In the genomic region with DNA sequence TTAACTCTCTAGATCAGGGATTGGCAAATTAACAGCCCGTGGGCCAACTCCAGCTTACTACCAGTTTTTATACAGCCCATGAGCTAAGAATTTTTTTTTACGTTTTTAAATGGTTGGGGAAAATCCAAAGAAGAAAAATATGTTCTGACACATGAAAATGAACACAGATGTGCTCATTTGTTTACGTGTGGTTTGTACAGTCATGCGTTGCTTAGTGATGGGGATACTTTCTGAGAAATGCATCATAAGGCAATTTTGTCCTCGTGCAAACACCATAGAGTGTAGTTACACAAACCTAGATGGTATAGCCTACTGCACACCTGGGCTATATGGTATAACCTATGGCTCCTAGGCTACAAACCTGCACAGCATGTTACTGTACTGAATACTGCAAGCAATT, we compare ENCODE assay signal across 9 cellular contexts. TPM values are rescaled to one million over a fixed set of nuclear protein-coding genes. Genes with fewer than 3 reads are reported as not detected.
DNase-seq lines count a peak whose midpoint lies in the region; ATAC-seq and FAIRE-seq lines count a peak whose summit lies in the region.
"Had no signal": no experiment of that assay in that cellular context is flagged by ENCODE, and none has a peak within 500 bp of the region (broad histone marks: within the 10 kb centered on the region; RNA-seq: fewer than 3 reads in every experiment).

No MANE protein-coding gene starts in this region.

- H3K27me3 Mint-ChIP-seq in T-helper 2 cell treated with Interferon-gamma antibody and Interleukin-4, amounts not matched to agents 5 μg/mL and 100 μg/mL, for 36 hours (ENCODE audit: low read depth), result no peaks in the 10 kb centered on the region
- H3K27me3 Mint-ChIP-seq in naive thymus-derived CD4-positive, alpha-beta T cell, result peaks cover 0 to 2% (median 0%) of the 10 kb centered on the region in 5 donors

- H3K4me3 Mint-ChIP-seq in T-helper 2 cell treated with Interferon-gamma antibody and Interleukin-4, amounts not matched to agents 5 μg/mL and 100 μg/mL, for 36 hours, result no peak overlapping the region
- no peak overlapping the region for H3K4me3 Mint-ChIP-seq in naive thymus-derived CD4-positive, alpha-beta T cell
- H3K4me3 Mint-ChIP-seq: activated naive CD8-positive, alpha-beta T cell treated with anti-CD3 and anti-CD28 coated beads, Interleukin-2, amount 10 ng/mL, durations not matched to agents 7 days and 5 days had no signal

- no peak for FAIRE-seq in HTR-8/SVneo (lab: Jason Lieb, UNC)

- no peaks in the 10 kb centered on the region for H3K27me3 ChIP-seq in naive thymus-derived CD4-positive, alpha-beta T cell (ENCODE audit: control insufficient read depth in 2 of 2, insufficient read depth in 2 of 2, low read length in 2 of 2)

- ATAC-seq in GM18858 (IDR thresholded peaks at IDR 0.05; ENCODE audit: unreplicated experiment) (peak; percentile 89), HG02763 (IDR thresholded peaks at IDR 0.05; ENCODE audit: unreplicated experiment) (peak; percentile 57)
- peak; percentile 38 for ATAC-seq in naive thymus-derived CD4-positive, alpha-beta T cell

- peaks cover 42% of the 10 kb centered on the region for H3K4me1 Mint-ChIP-seq in T-helper 2 cell treated with Interferon-gamma antibody and Interleukin-4, amounts not matched to agents 5 μg/mL and 100 μg/mL, for 36 hours (ENCODE audit: low read depth)
- peaks cover 0 to 30% (median 0%) of the 10 kb centered on the region in 7 donors for H3K4me1 Mint-ChIP-seq in naive thymus-derived CD4-positive, alpha-beta T cell

- POLR2A ChIA-PET in naive thymus-derived CD4-positive, alpha-beta T cell (lab: Charles Lee), result no interaction called here

- no peaks in the 10 kb centered on the region for H3K9me3 Mint-ChIP-seq in T-helper 2 cell treated with Interferon-gamma antibody and Interleukin-4, amounts not matched to agents 5 μg/mL and 100 μg/mL, for 36 hours
- peaks cover 0 to 3% (median 0%) of the 10 kb centered on the region in 11 donors for H3K9me3 Mint-ChIP-seq in naive thymus-derived CD4-positive, alpha-beta T cell
- H3K9me3 Mint-ChIP-seq: activated naive CD8-positive, alpha-beta T cell treated with anti-CD3 and anti-CD28 coated beads, Interleukin-2, amount 10 ng/mL, durations not matched to agents 7 days and 5 days had no signal

- no peaks in the 10 kb centered on the region for H3K9me3 ChIP-seq in naive thymus-derived CD4-positive, alpha-beta T cell (ENCODE audit: control insufficient read depth in 2 of 3, low read length in 3 of 3)

- DNase-seq in T-helper 2 cell treated with Interferon-gamma antibody and Interleukin-4, amounts not matched to agents 5 μg/mL and 100 μg/mL, for 36 hours (ENCODE audit: low spot score), result peak; percentile 39
- no peak for DNase-seq in naive thymus-derived CD4-positive, alpha-beta T cell
- DNase-seq in HTR-8/SVneo (ENCODE audit: insufficient read length, low spot score) (no peak), NCI-H1092 treated with DMSO at 0.1 percent for 48 hours (lab: John Stamatoyannopoulos, UW) (no peak), hippocampal formation (lab: John Stamatoyannopoulos, UW) (no peak)
- DNase-seq: activated naive CD8-positive, alpha-beta T cell treated with anti-CD3 and anti-CD28 coated beads, Interleukin-2, amount 10 ng/mL, durations not matched to agents 7 days and 5 days had no signal

- CTCF ChIA-PET in naive thymus-derived CD4-positive, alpha-beta T cell (lab: Charles Lee), result no interaction called here

- peaks cover 15% of the 10 kb centered on the region for H3K36me3 Mint-ChIP-seq in T-helper 2 cell treated with Interferon-gamma antibody and Interleukin-4, amounts not matched to agents 5 μg/mL and 100 μg/mL, for 36 hours (ENCODE audit: low read depth)
- H3K36me3 Mint-ChIP-seq in naive thymus-derived CD4-positive, alpha-beta T cell, result peaks cover 0 to 5% (median 0%) of the 10 kb centered on the region in 5 donors

- H3K27ac ChIP-seq in naive thymus-derived CD4-positive, alpha-beta T cell (ENCODE audit: low read depth, low read length), result no peak overlapping the region
- H3K27ac ChIP-seq: KMS-11 had no signal

- no peaks in the 10 kb centered on the region for H3K36me3 ChIP-seq in naive thymus-derived CD4-positive, alpha-beta T cell (ENCODE audit: control insufficient read depth in 2 of 3, insufficient read depth in 3 of 3, low read length in 3 of 3)

- H3K4me3 ChIP-seq in naive thymus-derived CD4-positive, alpha-beta T cell (ENCODE audit: low read length), result no peak overlapping the region

- H3K4me1 ChIP-seq in naive thymus-derived CD4-positive, alpha-beta T cell (ENCODE audit: control insufficient read depth in 2 of 2, insufficient read depth in 2 of 2, low read length in 2 of 2), result no peaks in the 10 kb centered on the region

- peak overlapping the region; percentile 81 for H3K27ac Mint-ChIP-seq in T-helper 2 cell treated with Interferon-gamma antibody and Interleukin-4, amounts not matched to agents 5 μg/mL and 100 μg/mL, for 36 hours
- H3K27ac Mint-ChIP-seq in naive thymus-derived CD4-positive, alpha-beta T cell, result peak overlapping the region in 1 of 9 donors; percentile 85
- H3K27ac Mint-ChIP-seq: activated naive CD8-positive, alpha-beta T cell treated with anti-CD3 and anti-CD28 coated beads, Interleukin-2, amount 10 ng/mL, durations not matched to agents 7 days and 5 days had no signal

- intact Hi-C loops in naive thymus-derived CD4-positive, alpha-beta T cell (cut with micrococcal nuclease), result loop anchor here in 1 of 2 donors (2.0 kb wide), 1 partner anchor 457 kb away; no protein-coding TSS in a partner anchor

RNA-seq across cellular contexts. Expression of a gene that starts 8.3 kb away (rescaled TPM):
- total RNA-seq in naive thymus-derived CD4-positive, alpha-beta T cell, result 1 to 10 TPM; 1.1 to 2.5 (median 1.4) TPM
- polyA plus RNA-seq in naive thymus-derived CD4-positive, alpha-beta T cell, result 1 to 10 TPM; 5.1 to 6.3 TPM

RNA-seq across cellular contexts. Expression of a gene that starts 59.8 kb away (rescaled TPM):
- 10 to 100 TPM in 1 of 5 experiments, under 1 TPM in 3, not detected in 1; 0.14 to 21.4 (median 0.27) TPM for total RNA-seq in naive thymus-derived CD4-positive, alpha-beta T cell
- polyA plus RNA-seq in naive thymus-derived CD4-positive, alpha-beta T cell, result not detected

Comparison
In these comparisons a context has a peak if more than half of its experiments do, and no peak if none do; other contexts are left out.
1. ATAC-seq: peak in every context shown above with its lines; median percentile 89 in GM18858; 57 in HG02763; 38 in naive thymus-derived CD4-positive, alpha-beta T cell.